In genomic region chr20:51468636-51469035, GRCh38 we compare ENCODE assay signal across 22 cellular contexts.
A peak's percentile ranks its signal among the peaks of the same experiment; 100 is the strongest.
DNase-seq lines count a peak whose midpoint lies in the region; ATAC-seq and TF ChIP-seq lines count a peak whose summit lies in the region.
"Had no signal": no experiment of that assay in that cellular context is flagged by ENCODE, and none has a peak within 500 bp of the region (broad histone marks: within the 10 kb centered on the region; RNA-seq: fewer than 3 reads in every experiment).

No MANE protein-coding gene starts in this region.

- H3K9ac ChIP-seq in neuronal stem cell (ENCODE audit: low read depth, low read length, poor library complexity), result no peak overlapping the region
- H3K9ac ChIP-seq: BLaER1 had no signal

- H3K36me3 Mint-ChIP-seq in T-helper 17 cell (ENCODE audit: low read depth), result peaks cover 11% of the 10 kb centered on the region

- H2BK15ac ChIP-seq in neuronal stem cell (ENCODE audit: low read length), result no peak overlapping the region

- peaks cover 0 to 24% (median 0%) of the 10 kb centered on the region in 9 donors for H3K36me3 ChIP-seq in heart right ventricle
- H3K36me3 ChIP-seq in neuronal stem cell (replicated peaks in 1 of 2; ENCODE audit: control insufficient read depth in 2 of 2, insufficient read depth in 2 of 2, low read length in 2 of 2), result no peaks in the 10 kb centered on the region
- no peaks in the 10 kb centered on the region for H3K36me3 ChIP-seq in thyroid gland
- H3K36me3 ChIP-seq: SJCRH30 had no signal

- H3K4me3 ChIP-seq in heart right ventricle (no peak overlapping the region), neuronal stem cell (ENCODE audit: low read length in 2 of 2) (no peak overlapping the region), thyroid gland (replicated peaks in 1 of 3) (no peak overlapping the region)
- H3K4me3 ChIP-seq: BLaER1, SJCRH30 had no signal

- no peak overlapping the region for H2BK120ac ChIP-seq in neuronal stem cell (ENCODE audit: low read depth, low read length)

- H3K27me3 ChIP-seq in heart right ventricle (no peaks in the 10 kb centered on the region), neuronal stem cell (ENCODE audit: control insufficient read depth in 3 of 3, insufficient read depth in 3 of 3, low read depth in 1 of 3, low read length in 3 of 3) (no peaks in the 10 kb centered on the region), thyroid gland (no peaks in the 10 kb centered on the region)
- H3K27me3 ChIP-seq: BLaER1 had no signal

- intact Hi-C loops in Right ventricle myocardium inferior (cut with DNase I), result no loop called here
- intact Hi-C loops in heart right ventricle (cut with DNase I), result no loop called here
- intact Hi-C loops in thyroid gland (cut with DNase I), result loop anchor here (10.0 kb wide), 1 partner anchor 64 kb away; no protein-coding TSS in a partner anchor

- TF ChIP-seq POLR2A in thyroid gland (IDR thresholded peaks at IDR 0.05), result no peak

- H3K18ac ChIP-seq in neuronal stem cell (ENCODE audit: low read length), result peak overlapping the region; percentile 31

- H4K91ac ChIP-seq in neuronal stem cell (ENCODE audit: low read depth, low read length, poor library complexity), result no peak overlapping the region

- H3K4ac ChIP-seq in neuronal stem cell (ENCODE audit: low read length), result no peak overlapping the region

- no peaks in the 10 kb centered on the region for H3K27me3 Mint-ChIP-seq in T-helper 17 cell
- H3K27me3 Mint-ChIP-seq: CD4-positive, alpha-beta T cell had no signal

- TF ChIP-seq CTCF in heart right ventricle (IDR thresholded peaks at IDR 0.05), result no peak
- no peak for TF ChIP-seq CTCF in thyroid gland (IDR thresholded peaks at IDR 0.05)

- H3K79me1 ChIP-seq in neuronal stem cell (ENCODE audit: low read depth, low read length), result no peaks in the 10 kb centered on the region

- H4K8ac ChIP-seq in neuronal stem cell (ENCODE audit: low read depth, low read length), result no peak overlapping the region

- H2AFZ ChIP-seq in neuronal stem cell (ENCODE audit: low read length), result peak overlapping the region; percentile 33

- H2BK5ac ChIP-seq in neuronal stem cell (ENCODE audit: low read length), result no peak overlapping the region

- WGBS in heart right ventricle, 2 donors, result 96 to 97% methylated on average over 7 of the region's 7 CpGs
- no CpG with 5 or more reads among the region's 7 CpGs for whole genome bisulfite sequencing in neuronal stem cell (ENCODE audit: extremely low coverage in 2 of 2, insufficient read length in 2 of 2, insufficient replicate concordance in 1 of 2), 2 donors
- 86 to 91% methylated on average over 7 of the region's 7 CpGs for WGBS in thyroid gland, 2 donors

- H2BK12ac ChIP-seq in neuronal stem cell (ENCODE audit: low read length), result no peak overlapping the region

- peak; percentile 16 for ATAC-seq in Right ventricle myocardium inferior
- no peak for ATAC-seq in heart right ventricle
- no peak for ATAC-seq in T-helper 17 cell
- ATAC-seq: Panc1 had no signal

- H3K23ac ChIP-seq in neuronal stem cell (ENCODE audit: low read depth, low read length, poor library complexity), result no peak overlapping the region

- no peak for DNase-seq in Right ventricle myocardium inferior (ENCODE audit: missing footprints)
- DNase-seq in heart right ventricle, result no peak
- no peak for DNase-seq in T-helper 17 cell
- DNase-seq in neuronal stem cell (ENCODE audit: low spot score), result no peak
- no peak for DNase-seq in thyroid gland
- DNase-seq in DMS 273 (lab: John Stamatoyannopoulos, UW; ENCODE audit: unreplicated experiment), result no peak
- no peak for DNase-seq in DMS53 treated with DMSO at 0.1 percent for 48 hours (lab: John Stamatoyannopoulos, UW; ENCODE audit: unreplicated experiment)
- DNase-seq: CD4-positive, alpha-beta T cell; COR-L47; DMS 273 treated with DMSO at 0.1 percent for 48 hours; H9; KG1; NCI-H1092 treated with DMSO at 0.1 percent for 48 hours; NCI-H1436 treated with DMSO at 0.1 percent for 48 hours; NCI-H1930; NCI-H226; NCI-H510A treated with DMSO at 0.1 percent for 48 hours; NCI-H748 treated with DMSO at 0.1 percent for 48 hours; SJCRH30 had no signal

- no peak overlapping the region for H3K4me2 ChIP-seq in neuronal stem cell (ENCODE audit: insufficient read depth, low read length, poor library complexity, severe bottlenecking)
- H3K4me2 ChIP-seq: BLaER1 had no signal

- H3K9me3 ChIP-seq in heart right ventricle (no peaks in the 10 kb centered on the region), T-helper 17 cell (ENCODE audit: control insufficient read depth, low read length, poor library complexity, severe bottlenecking) (no peaks in the 10 kb centered on the region), neuronal stem cell (replicated peaks in 1 of 2; ENCODE audit: control insufficient read depth in 2 of 2, insufficient read depth in 1 of 2, low read depth in 1 of 2, low read length in 2 of 2) (no peaks in the 10 kb centered on the region), thyroid gland (no peaks in the 10 kb centered on the region)
- H3K9me3 ChIP-seq: BLaER1, SJCRH30 had no signal

- no peak overlapping the region for H3K4me3 Mint-ChIP-seq in T-helper 17 cell
- H3K4me3 Mint-ChIP-seq: CD4-positive, alpha-beta T cell; H9 had no signal

- no peak overlapping the region for H3K14ac ChIP-seq in neuronal stem cell (ENCODE audit: low read length)

- H3K4me1 ChIP-seq in heart right ventricle (peaks cover 0 to 3% (median under 1%) of the 10 kb centered on the region in 9 donors), neuronal stem cell (ENCODE audit: control insufficient read depth in 2 of 2, insufficient read depth in 1 of 2, low read depth in 1 of 2, low read length in 2 of 2) (peaks cover 1 to 3% of the 10 kb centered on the region in 2 donors), thyroid gland (peaks cover 18 to 28% of the 10 kb centered on the region in 2 donors)
- H3K4me1 ChIP-seq: BLaER1, SJCRH30 had no signal

- peak overlapping the region; percentile 21 for H3K27ac Mint-ChIP-seq in T-helper 17 cell
- H3K27ac Mint-ChIP-seq: H9 had no signal

- H3K27ac ChIP-seq in heart right ventricle (no peak overlapping the region), neuronal stem cell (replicated peaks; ENCODE audit: low read length) (no peak overlapping the region), thyroid gland (peak overlapping the region; percentile 76 to 91 (median 86))
- H3K27ac ChIP-seq: BLaER1, HL-60, SJCRH30 had no signal

- H2AK5ac ChIP-seq in neuronal stem cell (ENCODE audit: low read depth, low read length), result no peak overlapping the region

- peaks cover 42% of the 10 kb centered on the region for H3K4me1 Mint-ChIP-seq in T-helper 17 cell

Comparison
In these comparisons a context has a peak if more than half of its experiments do, and no peak if none do; other contexts are left out.
1. H3K27ac ChIP-seq: peak in thyroid gland (3 of 3); none in heart right ventricle (0 of 10) and neuronal stem cell (single experiment).